In genomic region chr1:165697491-165697880, GRCh38 we compare ENCODE assay signal across 8 cellular contexts. TPM values are rescaled to one million over a fixed set of nuclear protein-coding genes. Genes with fewer than 3 reads are reported as not detected.
DNase-seq lines count a peak whose midpoint lies in the region; TF ChIP-seq lines count a peak whose summit lies in the region.

No MANE protein-coding gene starts in this region.

- H3K4me3 Mint-ChIP-seq in brain: peak overlapping the region; percentile 88 to 100 (median 97)

- peaks cover 0 to 12% (median 6%) of the 10 kb centered on the region in 5 experiments for H3K9me3 Mint-ChIP-seq in brain

- H3K4me1 ChIP-seq in ACC112 (ENCODE audit: control insufficient read depth, insufficient read depth, low read length, unreplicated experiment) (peaks cover 20% of the 10 kb centered on the region), HUES6 (ENCODE audit: control insufficient read depth, insufficient read depth, low read length) (no peaks in the 10 kb centered on the region), mucosa of rectum (ENCODE audit: control insufficient read depth in 2 of 2, insufficient read depth in 2 of 2, low read length in 2 of 2) (peaks cover 10 to 11% of the 10 kb centered on the region in 2 donors)

- peaks cover 40% of the 10 kb centered on the region for H3K36me3 Mint-ChIP-seq in brain

- H3K36me3 ChIP-seq in ACC112 (ENCODE audit: insufficient read depth, low read length) (no peaks in the 10 kb centered on the region; the same call in 1 of the 2 replicates), HUES6 (ENCODE audit: control insufficient read depth, insufficient read depth, low read length) (peaks cover 6% of the 10 kb centered on the region; the same call in 1 of the 2 replicates), mucosa of rectum (ENCODE audit: control insufficient read depth in 2 of 2, insufficient read depth in 2 of 2, low read length in 2 of 2) (peaks cover 0 to 2% of the 10 kb centered on the region in 2 donors)

- peaks cover 32% of the 10 kb centered on the region for H3K79me2 ChIP-seq in ACC112 (ENCODE audit: control insufficient read depth, insufficient read depth, low read length, unreplicated experiment)

- H3K27me3 ChIP-seq in ACC112 (ENCODE audit: insufficient read depth, low read length) (no peaks in the 10 kb centered on the region), HUES6 (ENCODE audit: control insufficient read depth, insufficient read depth, low read length) (no peaks in the 10 kb centered on the region), mucosa of rectum (ENCODE audit: control insufficient read depth in 2 of 2, insufficient read depth in 2 of 2, low read length in 2 of 2) (peaks cover 0 to 4% of the 10 kb centered on the region in 2 donors)

- H3K9me3 ChIP-seq in HUES6 (ENCODE audit: control insufficient read depth, insufficient read depth, low read depth, low read length): no peaks in the 10 kb centered on the region
- no peaks in the 10 kb centered on the region for H3K9me3 ChIP-seq in mucosa of rectum (ENCODE audit: control insufficient read depth in 2 of 2, low read length in 2 of 2)

- no peak for TF ChIP-seq CTCF in brain (conservative IDR thresholded peaks at IDR 0.05)
- no peak for TF ChIP-seq CTCF in GM13977 (IDR thresholded peaks at IDR 0.05; ENCODE audit: extremely low read depth, insufficient read depth, missing control alignments)

- peaks cover 5% of the 10 kb centered on the region for H3K27me3 Mint-ChIP-seq in brain

- H3K4me3 ChIP-seq in ACC112 (ENCODE audit: low read depth, low read length): peak overlapping the region; percentile 91
- H3K4me3 ChIP-seq in HUES6 (ENCODE audit: low read depth, low read length): peak overlapping the region; percentile 87
- H3K4me3 ChIP-seq in mucosa of rectum (ENCODE audit: low read length in 2 of 2): peak overlapping the region; percentile 89 to 99

- peak overlapping the region; percentile 74 for H2AFZ ChIP-seq in ACC112 (ENCODE audit: low read length, unreplicated experiment)

- intact Hi-C loops in head of caudate nucleus (cut with DNase I): loop anchor here (5.0 kb wide), 2 partner anchors 65 to 70 kb away; partner anchors contain the start of genes MGST3 and TMCO1

- H3K4me1 Mint-ChIP-seq in brain: peaks cover 44% of the 10 kb centered on the region

- H3K9ac ChIP-seq in HUES6 (ENCODE audit: low read length): peak overlapping the region; percentile 93
- H3K9ac ChIP-seq in mucosa of rectum (ENCODE audit: low read depth in 1 of 2, low read length in 2 of 2): peak overlapping the region; percentile 84 to 93

- H3K27ac Mint-ChIP-seq in brain: peak overlapping the region; percentile 87 to 98 (median 96)

- peak overlapping the region; percentile 91 for H3K27ac ChIP-seq in ACC112 (ENCODE audit: low read depth, low read length)
- H3K27ac ChIP-seq in HUES6 (ENCODE audit: low read depth, low read length): no peak overlapping the region
- H3K27ac ChIP-seq in mucosa of rectum (ENCODE audit: low read depth in 2 of 2, low read length in 2 of 2): peak overlapping the region; percentile 91 to 93

- DNase-seq in head of caudate nucleus (no peak), dedifferentiated amniotic fluid mesenchymal stem cell (ENCODE audit: extremely low spot score) (no peak), GM13977 (ENCODE audit: low spot score) (no peak)
- DNase-seq in stimulated activated CD4-positive, alpha-beta T cell treated with anti-CD3 and anti-CD28 coated beads, Interleukin-4, amount 100 ng/mL, for 4 hours: no peak

- in situ Hi-C loops in GM13977 (cut with MboI; ENCODE audit: low pct_unique_long_range_greater_than_20kb, low sequenced_read_pairs, unreplicated experiment): no loop called here

RNA-seq across cellular contexts. Expression of gene ALDH9A1, which starts 0.9 kb away (rescaled TPM):
- 90.9 TPM for polyA plus RNA-seq in brain (ENCODE audit: insufficient read depth, low read depth, low replicate concordance)
